ENCODE assay signal across 21 cellular contexts in genomic region chr18:1976484-1976883, GRCh38.
"Had no signal": no experiment of that assay in that cellular context is flagged by ENCODE, and none has a peak within 500 bp of the region (broad histone marks: within the 10 kb centered on the region; RNA-seq: fewer than 3 reads in every experiment).

No MANE protein-coding gene starts in this region.

- H3K27me3 ChIP-seq: esophagus muscularis mucosa, foreskin keratinocyte, gastroesophageal sphincter, heart left ventricle, hepatocyte had no signal

- DNase-seq: dermis blood vessel endothelial cell; dorsolateral prefrontal cortex; effector CD4-positive, alpha-beta T cell; effector memory CD4-positive, alpha-beta T cell; foreskin keratinocyte; hypothalamus; immature natural killer cell; islet precursor cell; kidney; left cardiac atrium; left ventricle myocardium inferior; lower lobe of right lung; mesenchymal stem cell; midbrain; naive thymus-derived CD4-positive, alpha-beta T cell had no signal

- H3K36me3 ChIP-seq: esophagus muscularis mucosa, gastroesophageal sphincter, heart left ventricle, left ventricle myocardium inferior, lower lobe of right lung had no signal

- H3K4me3 ChIP-seq: coronary artery, dorsolateral prefrontal cortex, esophagus muscularis mucosa, gastroesophageal sphincter, heart left ventricle, hepatocyte, left ventricle myocardium inferior, lower lobe of right lung had no signal

- H3K79me2 ChIP-seq: hepatocyte had no signal

- H3K27ac ChIP-seq: coronary artery, dorsolateral prefrontal cortex, esophagus muscularis mucosa, foreskin keratinocyte, gastroesophageal sphincter, heart left ventricle, hepatocyte, left ventricle myocardium inferior, lower lobe of right lung had no signal

- H3K4me1 ChIP-seq: esophagus muscularis mucosa, foreskin keratinocyte, gastroesophageal sphincter, heart left ventricle, left ventricle myocardium inferior, lower lobe of right lung had no signal

- ATAC-seq: foreskin keratinocyte; gastroesophageal sphincter; left lobe of liver; lower lobe of right lung; naive thymus-derived CD4-positive, alpha-beta T cell had no signal

- H3K4me2 ChIP-seq: hepatocyte had no signal
